In genomic region chr19:43152217-43152616, GRCh38 we compare ENCODE assay signal across 23 cellular contexts. TPM values are rescaled to one million over a fixed set of nuclear protein-coding genes. Genes with fewer than 3 reads are reported as not detected.
"Had no signal": no experiment of that assay in that cellular context is flagged by ENCODE, and none has a peak within 500 bp of the region (broad histone marks: within the 10 kb centered on the region; RNA-seq: fewer than 3 reads in every experiment).

No MANE protein-coding gene starts in this region.

- ATAC-seq: foreskin keratinocyte, left lung, T-helper 17 cell had no signal

- H3K4me3 ChIP-seq: colonic mucosa, left lung had no signal

- H3K4me1 ChIP-seq: colonic mucosa, left lung had no signal

- H3K27me3 ChIP-seq: colonic mucosa, foreskin keratinocyte, left lung had no signal

- DNase-seq: activated CD4-positive, alpha-beta T cell treated with anti-CD3 and anti-CD28 coated beads, Interleukin-2, amount 50 U/mL, for 1 hour; activated CD4-positive, CD25-positive, alpha-beta regulatory T cell treated with anti-CD3 and anti-CD28 coated beads, Interleukin-2, amount 50 U/mL, for 72 hours; activated CD8-positive, alpha-beta memory T cell treated with anti-CD3 and anti-CD28 coated beads for 24 hours; activated CD8-positive, alpha-beta memory T cell treated with anti-CD3 and anti-CD28 coated beads, Interleukin-2, amount 50 U/mL, for 48 hours; activated gamma-delta T cell; activated T-cell treated with anti-CD3 and anti-CD28 coated beads, Interleukin-2, amount 50 U/mL, for 48 hours; caudate nucleus; colonic mucosa; left lung; midbrain; nephron progenitor cell; nucleus accumbens; posterior cingulate gyrus; stimulated activated CD4-positive, alpha-beta T cell treated with anti-CD3 and anti-CD28 coated beads, Interleukin-1b, Interleukin-23, amount 100 ng/mL, for 48 hours; stimulated activated CD8-positive, alpha-beta memory T cell treated with anti-CD3 and anti-CD28 coated beads, Interleukin-4, amount 100 ng/mL, for 48 hours; stimulated activated naive CD4-positive, alpha-beta T cell; T-helper 17 cell had no signal

- H3K36me3 ChIP-seq: colonic mucosa, left lung had no signal

- H3K9me3 ChIP-seq: colonic mucosa had no signal

- H3K27ac ChIP-seq: colonic mucosa, foreskin keratinocyte, left lung, VCaP had no signal

RNA-seq across cellular contexts. Expression of gene PSG5, which starts 34.1 kb away (rescaled TPM):
- total RNA-seq: colonic mucosa, left lung, lung microvascular endothelial cell, ureter had no signal
- polyA plus RNA-seq: adipose tissue, esophagus had no signal

RNA-seq across cellular contexts. Expression of gene PSG4, which starts 53.2 kb away (rescaled TPM):
- total RNA-seq: colonic mucosa, left lung had no signal
